1 cellular context compared by ENCODE assay signal in the genomic region with DNA sequence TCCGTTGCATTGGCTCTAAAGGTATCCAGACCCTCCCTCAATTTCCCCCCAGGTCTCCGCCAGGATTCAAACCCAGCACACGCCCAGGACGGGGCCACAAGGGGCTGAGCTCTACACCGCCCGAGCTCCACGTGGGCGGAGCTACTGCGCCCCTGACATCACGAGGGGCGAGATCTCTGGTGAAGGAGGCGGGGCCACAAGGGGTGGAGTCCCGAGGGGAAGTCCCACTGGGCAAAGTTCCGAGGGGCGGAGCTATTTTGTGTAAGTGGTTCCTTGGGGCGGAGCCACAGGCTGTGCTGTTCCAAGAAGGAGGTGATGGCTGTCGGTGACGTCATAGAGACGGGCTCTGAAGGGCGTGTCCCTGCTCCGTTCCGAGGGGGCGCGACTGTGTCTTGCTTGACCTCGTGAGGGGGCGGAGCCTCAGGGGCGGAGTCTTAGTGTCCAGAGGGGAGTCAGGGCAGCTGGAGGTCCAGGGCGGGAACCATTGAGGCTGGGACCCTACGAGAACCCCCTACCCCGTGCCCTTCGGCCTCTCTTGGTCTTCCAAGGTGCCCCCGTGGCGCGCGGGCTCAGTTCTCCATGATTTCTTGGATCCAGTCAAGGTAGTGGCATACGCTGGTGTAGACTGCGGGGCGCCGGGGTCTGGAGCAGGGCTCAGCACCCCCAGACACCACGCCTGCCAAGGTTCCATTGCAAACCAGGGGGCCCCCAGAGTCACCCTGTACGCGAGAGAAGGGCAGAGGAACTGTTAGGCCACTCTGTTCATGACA.
TF ChIP-seq lines count a peak whose summit lies in the region.

No MANE protein-coding gene starts in this region.

TF ChIP-seq in HEK293T, 16 proteins besides CTCF, POLR2A, EP300 and RAD21:
- TF ChIP-seq ZNF384 (IDR thresholded peaks at IDR 0.05) (no peak), CTBP1 (IDR thresholded peaks at IDR 0.05; ENCODE audit: borderline replicate concordance) (no peak)
